ENCODE assay signal across 1 cellular context in the genomic region with DNA sequence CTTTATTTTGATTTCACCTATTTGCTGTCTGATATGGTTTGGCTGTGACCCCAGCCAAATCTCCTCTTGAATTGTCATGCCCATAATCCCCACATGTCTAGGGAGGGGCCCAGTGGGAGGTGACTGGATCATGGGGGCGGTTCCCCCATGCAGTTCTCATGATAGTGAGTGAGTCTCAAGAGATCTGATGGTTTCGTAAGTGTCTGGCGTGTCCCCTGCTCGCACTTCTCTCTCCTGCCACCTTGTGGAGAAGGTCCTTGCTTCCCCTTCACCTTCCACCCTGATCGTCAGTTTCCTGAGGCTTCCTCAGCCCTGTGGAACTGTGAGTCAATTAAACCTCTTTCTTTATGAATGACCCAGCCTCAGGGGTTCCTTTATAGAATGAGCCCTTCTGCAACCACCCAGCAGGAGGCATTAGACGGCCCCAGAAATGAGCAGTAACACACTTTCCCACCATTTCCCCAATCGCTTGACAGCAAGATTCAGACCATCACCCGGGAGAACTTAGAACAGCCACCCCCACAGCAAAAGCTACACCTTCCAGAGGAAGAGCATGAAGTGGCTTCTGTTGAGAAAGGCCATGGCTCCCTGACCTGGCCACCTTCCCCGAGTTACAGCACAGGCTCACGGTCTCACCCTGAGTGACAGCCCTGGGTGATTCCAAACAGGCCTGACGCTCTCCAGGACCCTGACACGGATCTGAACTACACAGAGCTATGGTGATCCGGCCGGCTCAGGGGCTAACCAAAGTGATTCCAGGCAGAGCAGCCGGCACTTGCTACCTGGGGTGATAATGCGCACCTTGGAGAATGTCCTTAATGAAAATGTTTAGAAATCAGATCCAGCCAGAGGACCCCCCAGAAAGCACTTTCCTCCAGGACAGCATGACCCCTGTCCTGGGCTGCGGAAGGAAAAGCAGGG.
TF ChIP-seq lines count a peak whose summit lies in the region.

No MANE protein-coding gene starts in this region.

TF ChIP-seq in HepG2, 621 proteins besides CTCF, POLR2A, EP300 and RAD21 (continued from another document):
- TF ChIP-seq, protein P1, sequence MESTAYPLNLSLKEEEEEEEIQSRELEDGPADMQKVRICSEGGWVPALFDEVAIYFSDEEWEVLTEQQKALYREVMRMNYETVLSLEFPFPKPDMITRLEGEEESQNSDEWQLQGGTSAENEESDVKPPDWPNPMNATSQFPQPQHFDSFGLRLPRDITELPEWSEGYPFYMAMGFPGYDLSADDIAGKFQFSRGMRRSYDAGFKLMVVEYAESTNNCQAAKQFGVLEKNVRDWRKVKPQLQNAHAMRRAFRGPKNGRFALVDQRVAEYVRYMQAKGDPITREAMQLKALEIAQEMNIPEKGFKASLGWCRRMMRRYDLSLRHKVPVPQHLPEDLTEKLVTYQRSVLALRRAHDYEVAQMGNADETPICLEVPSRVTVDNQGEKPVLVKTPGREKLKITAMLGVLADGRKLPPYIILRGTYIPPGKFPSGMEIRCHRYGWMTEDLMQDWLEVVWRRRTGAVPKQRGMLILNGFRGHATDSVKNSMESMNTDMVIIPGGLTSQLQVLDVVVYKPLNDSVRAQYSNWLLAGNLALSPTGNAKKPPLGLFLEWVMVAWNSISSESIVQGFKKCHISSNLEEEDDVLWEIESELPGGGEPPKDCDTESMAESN (CRISPR knock-in tag; conservative IDR thresholded peaks at IDR 0.05) = no peak
- TF ChIP-seq ZNF230 (CRISPR knock-in tag; IDR thresholded peaks at IDR 0.05) (no peak), ZNF326 (CRISPR knock-in tag; IDR thresholded peaks at IDR 0.05; ENCODE audit: borderline replicate concordance) (no peak), HNRNPL (IDR thresholded peaks at IDR 0.05; ENCODE audit: low read depth, low read length) (no peak), REL (CRISPR knock-in tag; conservative IDR thresholded peaks at IDR 0.05) (no peak), SMC3 (IDR thresholded peaks at IDR 0.05; ENCODE audit: low read length) (peak; percentile 77), CHD2 (IDR thresholded peaks at IDR 0.05; ENCODE audit: low read depth, low read length) (peak; percentile 33; the same call in 1 of the 2 replicates), ZNF737 (CRISPR knock-in tag; IDR thresholded peaks at IDR 0.05; ENCODE audit: borderline replicate concordance) (no peak), IKZF1 (IDR thresholded peaks at IDR 0.05) (no peak), HOXA3 (CRISPR knock-in tag; IDR thresholded peaks at IDR 0.05) (no peak), NFIB (CRISPR knock-in tag; IDR thresholded peaks at IDR 0.05; ENCODE audit: borderline replicate concordance) (no peak), RBM22 (optimal IDR thresholded peaks at IDR 0.05; ENCODE audit: low read length) (no peak), ZKSCAN5 (CRISPR knock-in tag; IDR thresholded peaks at IDR 0.05) (no peak), RXRB (CRISPR knock-in tag; IDR thresholded peaks at IDR 0.05; ENCODE audit: borderline replicate concordance) (0 out of 2 replicates have a peak, but pooled peaks have one; percentile 11), RBAK (CRISPR knock-in tag; IDR thresholded peaks at IDR 0.05) (no peak), ZNF44 (CRISPR knock-in tag; IDR thresholded peaks at IDR 0.05) (no peak), ZNF101 (CRISPR knock-in tag; IDR thresholded peaks at IDR 0.05; ENCODE audit: borderline replicate concordance, low read depth) (no peak), ZNF839 (CRISPR knock-in tag; IDR thresholded peaks at IDR 0.05; ENCODE audit: borderline replicate concordance) (no peak), PITX1 (CRISPR knock-in tag; IDR thresholded peaks at IDR 0.05) (no peak), ZNF564 (CRISPR knock-in tag; IDR thresholded peaks at IDR 0.05) (no peak), ZNF615 (CRISPR knock-in tag; IDR thresholded peaks at IDR 0.05; ENCODE audit: borderline replicate concordance) (no peak), ZNF235 (CRISPR knock-in tag; IDR thresholded peaks at IDR 0.05; ENCODE audit: borderline replicate concordance) (no peak), AKAP8 (CRISPR knock-in tag; IDR thresholded peaks at IDR 0.05) (no peak), ZNF781 (CRISPR knock-in tag; IDR thresholded peaks at IDR 0.05; ENCODE audit: borderline replicate concordance, not compliant biosample characterization) (no peak), ZNF883 (CRISPR knock-in tag; IDR thresholded peaks at IDR 0.05; ENCODE audit: not compliant biosample characterization) (no peak), ZNF749 (CRISPR knock-in tag; IDR thresholded peaks at IDR 0.05; ENCODE audit: borderline replicate concordance) (no peak), KLF11 (CRISPR knock-in tag; IDR thresholded peaks at IDR 0.05) (no peak), CC2D1A (CRISPR knock-in tag; IDR thresholded peaks at IDR 0.05) (no peak), SCMH1 (CRISPR knock-in tag; IDR thresholded peaks at IDR 0.05; ENCODE audit: borderline replicate concordance) (no peak), ZNF788 (CRISPR knock-in tag; IDR thresholded peaks at IDR 0.05; ENCODE audit: borderline replicate concordance) (0 out of 2 replicates have a peak, but pooled peaks have one; percentile 14), YY1 (IDR thresholded peaks at IDR 0.05; ENCODE audit: insufficient read depth, insufficient replicate concordance, low read depth, low read length) (no peak), ZNF746 (CRISPR knock-in tag; IDR thresholded peaks at IDR 0.05) (no peak), ZNF3 (CRISPR knock-in tag; IDR thresholded peaks at IDR 0.05) (no peak), ZNF550 (CRISPR knock-in tag; IDR thresholded peaks at IDR 0.05; ENCODE audit: borderline replicate concordance) (no peak), REXO4 (CRISPR knock-in tag; IDR thresholded peaks at IDR 0.05; ENCODE audit: borderline replicate concordance) (no peak), SOX5 (CRISPR knock-in tag; IDR thresholded peaks at IDR 0.05; ENCODE audit: borderline replicate concordance) (no peak), TCF7L2 (IDR thresholded peaks at IDR 0.05; ENCODE audit: low read depth, low read length) (no peak), KDM2A (CRISPR knock-in tag; IDR thresholded peaks at IDR 0.05; ENCODE audit: borderline replicate concordance, low read depth) (0 out of 2 replicates have a peak, but pooled peaks have one; percentile 38), IRF2 (CRISPR knock-in tag; IDR thresholded peaks at IDR 0.05) (no peak), KDM6A (CRISPR knock-in tag; IDR thresholded peaks at IDR 0.05; ENCODE audit: low read depth) (no peak), SYNCRIP (IDR thresholded peaks at IDR 0.05; ENCODE audit: insufficient read depth, low read depth, low read length) (no peak), NCOA5 (CRISPR knock-in tag; IDR thresholded peaks at IDR 0.05) (no peak), ZSCAN21 (CRISPR knock-in tag; IDR thresholded peaks at IDR 0.05; ENCODE audit: borderline replicate concordance) (no peak), SRSF1 (optimal IDR thresholded peaks at IDR 0.05; ENCODE audit: low read depth, low read length) (no peak)
- TF ChIP-seq, protein P2, sequence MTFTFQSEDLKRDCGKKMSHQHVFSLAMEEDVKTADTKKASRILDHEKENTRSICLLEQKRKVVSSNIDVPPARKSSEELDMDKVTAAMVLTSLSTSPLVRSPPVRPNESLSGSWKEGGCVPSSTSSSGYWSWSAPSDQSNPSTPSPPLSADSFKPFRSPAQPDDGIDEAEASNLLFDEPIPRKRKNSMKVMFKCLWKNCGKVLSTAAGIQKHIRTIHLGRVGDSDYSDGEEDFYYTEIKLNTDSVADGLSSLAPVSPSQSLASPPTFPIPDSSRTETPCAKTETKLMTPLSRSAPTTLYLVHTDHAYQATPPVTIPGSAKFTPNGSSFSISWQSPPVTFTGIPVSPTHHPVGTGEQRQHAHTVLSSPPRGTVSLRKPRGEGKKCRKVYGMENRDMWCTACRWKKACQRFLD (CRISPR knock-in tag; IDR thresholded peaks at IDR 0.05; ENCODE audit: borderline replicate concordance) = no peak
- TF ChIP-seq, protein P3, sequence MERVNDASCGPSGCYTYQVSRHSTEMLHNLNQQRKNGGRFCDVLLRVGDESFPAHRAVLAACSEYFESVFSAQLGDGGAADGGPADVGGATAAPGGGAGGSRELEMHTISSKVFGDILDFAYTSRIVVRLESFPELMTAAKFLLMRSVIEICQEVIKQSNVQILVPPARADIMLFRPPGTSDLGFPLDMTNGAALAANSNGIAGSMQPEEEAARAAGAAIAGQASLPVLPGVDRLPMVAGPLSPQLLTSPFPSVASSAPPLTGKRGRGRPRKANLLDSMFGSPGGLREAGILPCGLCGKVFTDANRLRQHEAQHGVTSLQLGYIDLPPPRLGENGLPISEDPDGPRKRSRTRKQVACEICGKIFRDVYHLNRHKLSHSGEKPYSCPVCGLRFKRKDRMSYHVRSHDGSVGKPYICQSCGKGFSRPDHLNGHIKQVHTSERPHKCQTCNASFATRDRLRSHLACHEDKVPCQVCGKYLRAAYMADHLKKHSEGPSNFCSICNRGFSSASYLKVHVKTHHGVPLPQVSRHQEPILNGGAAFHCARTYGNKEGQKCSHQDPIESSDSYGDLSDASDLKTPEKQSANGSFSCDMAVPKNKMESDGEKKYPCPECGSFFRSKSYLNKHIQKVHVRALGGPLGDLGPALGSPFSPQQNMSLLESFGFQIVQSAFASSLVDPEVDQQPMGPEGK (CRISPR knock-in tag; IDR thresholded peaks at IDR 0.05) = peak; percentile 35; the same call in 1 of the 2 replicates
- TF ChIP-seq, protein P4, sequence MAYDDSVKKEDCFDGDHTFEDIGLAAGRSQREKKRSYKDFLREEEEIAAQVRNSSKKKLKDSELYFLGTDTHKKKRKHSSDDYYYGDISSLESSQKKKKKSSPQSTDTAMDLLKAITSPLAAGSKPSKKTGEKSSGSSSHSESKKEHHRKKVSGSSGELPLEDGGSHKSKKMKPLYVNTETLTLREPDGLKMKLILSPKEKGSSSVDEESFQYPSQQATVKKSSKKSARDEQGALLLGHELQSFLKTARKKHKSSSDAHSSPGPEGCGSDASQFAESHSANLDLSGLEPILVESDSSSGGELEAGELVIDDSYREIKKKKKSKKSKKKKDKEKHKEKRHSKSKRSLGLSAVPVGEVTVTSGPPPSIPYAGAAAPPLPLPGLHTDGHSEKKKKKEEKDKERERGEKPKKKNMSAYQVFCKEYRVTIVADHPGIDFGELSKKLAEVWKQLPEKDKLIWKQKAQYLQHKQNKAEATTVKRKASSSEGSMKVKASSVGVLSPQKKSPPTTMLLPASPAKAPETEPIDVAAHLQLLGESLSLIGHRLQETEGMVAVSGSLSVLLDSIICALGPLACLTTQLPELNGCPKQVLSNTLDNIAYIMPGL (CRISPR knock-in tag; IDR thresholded peaks at IDR 0.05; ENCODE audit: borderline replicate concordance in 1 of 2, low read depth in 1 of 2) = no peak
- TF ChIP-seq, protein P5, sequence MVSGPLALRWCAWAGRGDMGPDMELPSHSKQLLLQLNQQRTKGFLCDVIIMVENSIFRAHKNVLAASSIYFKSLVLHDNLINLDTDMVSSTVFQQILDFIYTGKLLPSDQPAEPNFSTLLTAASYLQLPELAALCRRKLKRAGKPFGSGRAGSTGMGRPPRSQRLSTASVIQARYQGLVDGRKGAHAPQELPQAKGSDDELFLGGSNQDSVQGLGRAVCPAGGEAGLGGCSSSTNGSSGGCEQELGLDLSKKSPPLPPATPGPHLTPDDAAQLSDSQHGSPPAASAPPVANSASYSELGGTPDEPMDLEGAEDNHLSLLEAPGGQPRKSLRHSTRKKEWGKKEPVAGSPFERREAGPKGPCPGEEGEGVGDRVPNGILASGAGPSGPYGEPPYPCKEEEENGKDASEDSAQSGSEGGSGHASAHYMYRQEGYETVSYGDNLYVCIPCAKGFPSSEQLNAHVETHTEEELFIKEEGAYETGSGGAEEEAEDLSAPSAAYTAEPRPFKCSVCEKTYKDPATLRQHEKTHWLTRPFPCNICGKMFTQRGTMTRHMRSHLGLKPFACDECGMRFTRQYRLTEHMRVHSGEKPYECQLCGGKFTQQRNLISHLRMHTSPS (CRISPR knock-in tag; IDR thresholded peaks at IDR 0.05; ENCODE audit: low read depth) = no peak
- TF ChIP-seq, protein P6, sequence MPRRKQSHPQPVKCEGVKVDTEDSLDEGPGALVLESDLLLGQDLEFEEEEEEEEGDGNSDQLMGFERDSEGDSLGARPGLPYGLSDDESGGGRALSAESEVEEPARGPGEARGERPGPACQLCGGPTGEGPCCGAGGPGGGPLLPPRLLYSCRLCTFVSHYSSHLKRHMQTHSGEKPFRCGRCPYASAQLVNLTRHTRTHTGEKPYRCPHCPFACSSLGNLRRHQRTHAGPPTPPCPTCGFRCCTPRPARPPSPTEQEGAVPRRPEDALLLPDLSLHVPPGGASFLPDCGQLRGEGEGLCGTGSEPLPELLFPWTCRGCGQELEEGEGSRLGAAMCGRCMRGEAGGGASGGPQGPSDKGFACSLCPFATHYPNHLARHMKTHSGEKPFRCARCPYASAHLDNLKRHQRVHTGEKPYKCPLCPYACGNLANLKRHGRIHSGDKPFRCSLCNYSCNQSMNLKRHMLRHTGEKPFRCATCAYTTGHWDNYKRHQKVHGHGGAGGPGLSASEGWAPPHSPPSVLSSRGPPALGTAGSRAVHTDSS (CRISPR knock-in tag; conservative IDR thresholded peaks at IDR 0.05) = no peak
